In genomic region chr13:57138988-57139387, GRCh38 we compare ENCODE assay signal across 11 cellular contexts. TPM values are rescaled to one million over a fixed set of nuclear protein-coding genes. Genes with fewer than 3 reads are reported as not detected.
"Had no signal": no experiment of that assay in that cellular context is flagged by ENCODE, and none has a peak within 500 bp of the region (broad histone marks: within the 10 kb centered on the region; RNA-seq: fewer than 3 reads in every experiment).

No MANE protein-coding gene starts in this region.

- ATAC-seq: HCT116, HepG2 had no signal

- H3K9me3 ChIP-seq: HAP-1 had no signal

- H3K36me3 ChIP-seq: HAP-1 had no signal

- H2AFZ ChIP-seq: GM23248 had no signal

- DNase-seq: GM23248, GOT3, H7, HFFc6, KBM-7 had no signal

- H3K4me2 ChIP-seq: KMS-11 had no signal

- H3K4me1 ChIP-seq: HAP-1 had no signal

- H3K27ac ChIP-seq: GM23248, KMS-11 had no signal

- H3K4me3 ChIP-seq: GM23248, HAP-1 had no signal

RNA-seq across cellular contexts. Expression of gene PRR20A, which starts 1.7 kb away (rescaled TPM):
- total RNA-seq: GM23248, H4, H7, HepG2, HFFc6, HT1080 had no signal

RNA-seq across cellular contexts. Expression of gene PRR20B, which starts 8.3 kb away (rescaled TPM):
- total RNA-seq: GM23248, H4, H7, HepG2, HFFc6, HT1080 had no signal

RNA-seq across cellular contexts. Expression of gene PRR20C, which starts 14.9 kb away (rescaled TPM):
- total RNA-seq: GM23248, H4, H7, HepG2, HFFc6, HT1080 had no signal

RNA-seq across cellular contexts. Expression of gene PRR20D, which starts 21.4 kb away (rescaled TPM):
- total RNA-seq: GM23248, H4, H7, HepG2, HFFc6, HT1080 had no signal

RNA-seq across cellular contexts. Expression of gene PRR20E, which starts 28.0 kb away (rescaled TPM):
- total RNA-seq: GM23248, H4, H7, HepG2, HFFc6, HT1080 had no signal
